8 cellular contexts compared by ENCODE assay signal in the genomic region with DNA sequence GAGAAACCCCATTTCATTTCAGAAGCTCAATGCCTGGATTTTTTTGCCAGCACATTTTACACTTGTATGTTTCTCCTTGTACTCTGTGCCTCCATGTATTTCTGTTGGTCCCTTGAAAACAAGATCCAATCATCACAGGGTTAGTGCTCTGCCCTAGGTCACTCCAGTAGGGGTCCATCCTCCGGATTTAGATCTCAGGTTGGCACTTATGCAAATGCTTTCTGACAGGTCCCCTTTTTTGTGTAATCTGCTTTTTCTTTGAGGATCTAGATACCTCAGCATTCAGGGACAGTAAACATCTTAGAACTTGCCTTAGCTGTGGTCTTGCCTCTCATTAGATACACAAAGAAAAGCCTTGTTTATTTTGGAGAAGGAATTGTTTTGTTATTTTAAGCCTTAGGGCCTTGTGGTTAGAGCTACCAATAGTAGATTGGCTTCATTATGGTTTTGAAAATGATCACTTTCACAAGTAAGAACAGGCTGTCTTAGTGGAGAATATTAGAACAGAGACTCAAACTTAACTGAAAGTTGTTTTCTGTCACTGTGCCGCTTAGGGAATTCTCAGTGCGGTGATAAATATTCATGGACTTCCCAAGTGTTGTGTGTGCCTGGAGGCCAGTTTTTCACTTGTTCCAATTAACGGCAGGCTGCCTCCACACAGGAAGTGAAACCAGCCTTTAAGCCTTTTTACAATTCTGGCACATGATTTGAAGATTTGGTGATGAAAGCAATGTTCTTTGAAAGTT. TPM values are rescaled to one million over a fixed set of nuclear protein-coding genes. Genes with fewer than 3 reads are reported as not detected.
DNase-seq lines count a peak whose midpoint lies in the region; ATAC-seq and TF ChIP-seq lines count a peak whose summit lies in the region.

No MANE protein-coding gene starts in this region.

- H3K79me2 ChIP-seq in OCI-LY3 (ENCODE audit: low read length): no peaks in the 10 kb centered on the region

- H3K36me3 ChIP-seq in OCI-LY3 (replicated peaks; ENCODE audit: low read depth, low read length) (no peaks in the 10 kb centered on the region), subcutaneous abdominal adipose tissue (ENCODE audit: control insufficient read depth in 5 of 5, insufficient read depth in 5 of 5, low read length in 5 of 5) (no peaks in the 10 kb centered on the region)

- peak overlapping the region; percentile 56 for H3K4me2 ChIP-seq in OCI-LY3 (ENCODE audit: low read length)

- ATAC-seq in GM21619 (IDR thresholded peaks at IDR 0.05; ENCODE audit: unreplicated experiment) (peak; percentile 59), left cardiac atrium (peak; percentile 40 to 48), HG02970 (IDR thresholded peaks at IDR 0.05; ENCODE audit: low FRiP score, unreplicated experiment) (no peak)

- TF ChIP-seq CTCF in OCI-LY3 (IDR thresholded peaks at IDR 0.05; ENCODE audit: low read depth, low read length): no peak

- peak overlapping the region; percentile 3; the same call in 1 of the 2 replicates for H3K4me3 ChIP-seq in OCI-LY3 (ENCODE audit: low read length)
- no peak overlapping the region for H3K4me3 ChIP-seq in subcutaneous abdominal adipose tissue (ENCODE audit: low read depth in 1 of 5, low read length in 5 of 5)

- H3K9me3 ChIP-seq in OCI-LY3 (ENCODE audit: insufficient read depth, low read length): no peaks in the 10 kb centered on the region
- H3K9me3 ChIP-seq in subcutaneous abdominal adipose tissue (ENCODE audit: control insufficient read depth in 5 of 5, low read length in 5 of 5): no peaks in the 10 kb centered on the region

- H3K27ac ChIP-seq in OCI-LY3 (ENCODE audit: low read length): 0 out of 2 replicates have a peak overlapping the region, but pooled peaks have one; percentile 3
- H3K27ac ChIP-seq in subcutaneous abdominal adipose tissue (ENCODE audit: low read depth, low read length): peak overlapping the region; percentile 44

- H4K20me1 ChIP-seq in OCI-LY3 (ENCODE audit: insufficient read depth, low read length): no peaks in the 10 kb centered on the region

- H2AFZ ChIP-seq in OCI-LY3 (ENCODE audit: low read depth, low read length): 0 out of 2 replicates have a peak overlapping the region, but pooled peaks have one; percentile 12

- DNase-seq in left cardiac atrium (no peak), NCI-H1436 (lab: John Stamatoyannopoulos, UW) (no peak), amniotic stem cell (lab: John Stamatoyannopoulos, UW) (no peak)
- DNase-seq in activated naive CD4-positive, alpha-beta T cell (lab: John Stamatoyannopoulos, UW): no peak

- H3K9ac ChIP-seq in OCI-LY3 (ENCODE audit: low read length) (no peak overlapping the region), subcutaneous abdominal adipose tissue (ENCODE audit: low read length in 5 of 5) (peak overlapping the region in 1 of 5 donors; percentile 44)

- intact Hi-C loops in left cardiac atrium (cut with DNase I): loop anchor here in 1 of 2 donors (10.0 kb wide), 1 partner anchor 69 kb away; no protein-coding TSS in a partner anchor

- H3K4me1 ChIP-seq in OCI-LY3 (ENCODE audit: low read length): peaks cover 27% of the 10 kb centered on the region
- peaks cover 4 to 51% (median 12%) of the 10 kb centered on the region in 5 donors for H3K4me1 ChIP-seq in subcutaneous abdominal adipose tissue (ENCODE audit: control insufficient read depth in 5 of 5, insufficient read depth in 5 of 5, low read length in 5 of 5)

- H3K27me3 ChIP-seq in OCI-LY3 (ENCODE audit: low read depth, low read length) (0 out of 2 replicates have a peak, but pooled peaks cover 11% of the 10 kb centered on the region), subcutaneous abdominal adipose tissue (ENCODE audit: control insufficient read depth in 5 of 5, insufficient read depth in 4 of 5, low read length in 5 of 5) (peaks cover 0 to 2% (median 0%) of the 10 kb centered on the region in 5 donors)

RNA-seq across cellular contexts. Expression of gene MERTK, which starts 7.8 kb away (rescaled TPM):
- 10 to 100 TPM; 11.8 to 12.6 TPM for total RNA-seq in left cardiac atrium

RNA-seq across cellular contexts. Expression of gene ANAPC1, which starts 22.2 kb away (rescaled TPM):
- total RNA-seq in left cardiac atrium: 10 to 100 TPM; 15.7 to 19.3 TPM
